In genomic region chr7:149125864-149126661, GRCh38 we compare ENCODE assay signal across 1 cellular context.
TF ChIP-seq lines count a peak whose summit lies in the region.

Gene ZNF425, minus strand, starts transcription at chr7:149126324. Its CDS starts 111 bp downstream, at chr7:149126213.

TF ChIP-seq in HepG2, 621 proteins besides CTCF, POLR2A, EP300 and RAD21 (continued from another document and continues in another):
- peak; percentile 34; the same call in 1 of the 2 replicates for TF ChIP-seq PRDM15 (CRISPR knock-in tag; IDR thresholded peaks at IDR 0.05)
- TF ChIP-seq FOSL2 (CRISPR knock-in tag; IDR thresholded peaks at IDR 0.05), result 0 out of 2 replicates have a peak, but pooled peaks have one; percentile 45
- peak; percentile 79; the same call in 1 of the 2 replicates for TF ChIP-seq ZNF230 (CRISPR knock-in tag; IDR thresholded peaks at IDR 0.05)
- TF ChIP-seq NR2F1 (CRISPR knock-in tag; IDR thresholded peaks at IDR 0.05), result no peak
- peak; percentile 52 for TF ChIP-seq BCL3 (CRISPR knock-in tag; IDR thresholded peaks at IDR 0.05)
- TF ChIP-seq DRAP1 (CRISPR knock-in tag; IDR thresholded peaks at IDR 0.05), result peak; percentile 94
- TF ChIP-seq RCOR2 (CRISPR knock-in tag; IDR thresholded peaks at IDR 0.05), result no peak
- peak; percentile 73 for TF ChIP-seq MIXL1 (CRISPR knock-in tag; IDR thresholded peaks at IDR 0.05)
- 0 out of 2 replicates have a peak, but pooled peaks have one; percentile 59 for TF ChIP-seq ZNF546 (CRISPR knock-in tag; conservative IDR thresholded peaks at IDR 0.05)
- peak; percentile 94 for TF ChIP-seq YEATS2 (CRISPR knock-in tag; IDR thresholded peaks at IDR 0.05; ENCODE audit: borderline replicate concordance)
- TF ChIP-seq GLMP (CRISPR knock-in tag; IDR thresholded peaks at IDR 0.05; ENCODE audit: borderline replicate concordance), result no peak; the same call in 1 of the 2 replicates
- peak; percentile 87 for TF ChIP-seq ZNF749 (CRISPR knock-in tag; IDR thresholded peaks at IDR 0.05; ENCODE audit: borderline replicate concordance)
- TF ChIP-seq ARID5B (CRISPR knock-in tag; IDR thresholded peaks at IDR 0.05), result peak; percentile 57
- TF ChIP-seq CERS6 (CRISPR knock-in tag; IDR thresholded peaks at IDR 0.05), result no peak
- TF ChIP-seq SRSF4 (IDR thresholded peaks at IDR 0.05; ENCODE audit: low read depth, low read length, poor library complexity, severe bottlenecking), result no peak
- no peak for TF ChIP-seq EZH2 (conservative IDR thresholded peaks at IDR 0.05; ENCODE audit: low read depth, low read length)
- TF ChIP-seq ZBTB44 (CRISPR knock-in tag; IDR thresholded peaks at IDR 0.05), result 0 out of 2 replicates have a peak, but pooled peaks have one; percentile 42
- no peak for TF ChIP-seq ZNF737 (CRISPR knock-in tag; IDR thresholded peaks at IDR 0.05; ENCODE audit: borderline replicate concordance)
- TF ChIP-seq ZNF644 (CRISPR knock-in tag; IDR thresholded peaks at IDR 0.05; ENCODE audit: low read depth), result 0 out of 2 replicates have a peak, but pooled peaks have one; percentile 9
- TF ChIP-seq E2F1 (CRISPR knock-in tag; IDR thresholded peaks at IDR 0.05), result no peak; the same call in 1 of the 2 replicates
- TF ChIP-seq ZSCAN5A (CRISPR knock-in tag; IDR thresholded peaks at IDR 0.05; ENCODE audit: borderline replicate concordance), result no peak; the same call in 1 of the 2 replicates
- TF ChIP-seq ZNF709 (CRISPR knock-in tag; IDR thresholded peaks at IDR 0.05), result peak; percentile 90
- TF ChIP-seq KLF11 (CRISPR knock-in tag; IDR thresholded peaks at IDR 0.05), result no peak
- no peak for TF ChIP-seq ZNF326 (CRISPR knock-in tag; IDR thresholded peaks at IDR 0.05; ENCODE audit: borderline replicate concordance)
- peak; percentile 79; the same call in 1 of the 2 replicates for TF ChIP-seq MYNN (CRISPR knock-in tag; IDR thresholded peaks at IDR 0.05; ENCODE audit: low read depth)
- no peak for TF ChIP-seq SYNCRIP (IDR thresholded peaks at IDR 0.05; ENCODE audit: insufficient read depth, low read depth, low read length)
- peak; percentile 69; the same call in 1 of the 2 replicates for TF ChIP-seq ZNF556 (CRISPR knock-in tag; IDR thresholded peaks at IDR 0.05; ENCODE audit: borderline replicate concordance)
- TF ChIP-seq PBX2 (CRISPR knock-in tag; IDR thresholded peaks at IDR 0.05), result no peak
- peak; percentile 91 for TF ChIP-seq GATAD1 (CRISPR knock-in tag; IDR thresholded peaks at IDR 0.05)
- peak; percentile 94 for TF ChIP-seq HOXA5 (CRISPR knock-in tag; IDR thresholded peaks at IDR 0.05)
- TF ChIP-seq ZNF430 (CRISPR knock-in tag; IDR thresholded peaks at IDR 0.05), result peak; percentile 96
- TF ChIP-seq ZBTB37 (CRISPR knock-in tag; IDR thresholded peaks at IDR 0.05), result 0 out of 2 replicates have a peak, but pooled peaks have one; percentile 16
- TF ChIP-seq NONO (IDR thresholded peaks at IDR 0.05), result no peak
- TF ChIP-seq NONO (CRISPR knock-in tag; conservative IDR thresholded peaks at IDR 0.05), result peak; percentile 99
- peak; percentile 68; the same call in 1 of the 2 replicates for TF ChIP-seq ZC3H13 (CRISPR knock-in tag; IDR thresholded peaks at IDR 0.05)
- TF ChIP-seq ZNF775 (CRISPR knock-in tag; IDR thresholded peaks at IDR 0.05; ENCODE audit: borderline replicate concordance), result no peak
- no peak for TF ChIP-seq MNT (IDR thresholded peaks at IDR 0.05)
- TF ChIP-seq ZNF484 (CRISPR knock-in tag; IDR thresholded peaks at IDR 0.05; ENCODE audit: borderline replicate concordance, low read depth), result peak; percentile 38; the same call in 1 of the 2 replicates
- TF ChIP-seq THYN1 (CRISPR knock-in tag; IDR thresholded peaks at IDR 0.05; ENCODE audit: borderline replicate concordance, low read depth), result no peak
